10 cellular contexts compared by ENCODE assay signal in the genomic region with DNA sequence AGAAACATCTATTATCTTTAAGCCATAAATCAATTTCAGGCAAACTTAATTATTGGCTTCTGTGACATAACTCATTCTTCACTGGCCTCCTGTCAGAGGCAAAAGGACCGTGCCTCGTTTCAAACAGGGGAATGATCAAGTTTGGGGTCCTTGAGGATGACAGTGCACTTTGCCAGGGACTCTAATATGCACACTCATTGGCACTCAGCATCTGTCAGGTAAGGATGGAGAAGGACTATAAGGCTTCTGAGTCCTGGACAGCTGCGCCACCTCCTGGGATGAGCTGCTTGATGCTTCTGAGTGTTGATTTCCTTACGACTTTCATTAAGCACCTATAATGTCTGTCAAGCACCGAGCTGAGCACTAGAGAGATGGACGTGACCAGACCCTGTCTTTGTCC.
DNase-seq lines count a peak whose midpoint lies in the region; ATAC-seq lines count a peak whose summit lies in the region.
"Had no signal": no experiment of that assay in that cellular context is flagged by ENCODE, and none has a peak within 500 bp of the region (broad histone marks: within the 10 kb centered on the region; RNA-seq: fewer than 3 reads in every experiment).

No MANE protein-coding gene starts in this region.

- ATAC-seq in HG03097 (IDR thresholded peaks at IDR 0.05; ENCODE audit: low FRiP score, unreplicated experiment): no peak
- ATAC-seq in HG03108 (IDR thresholded peaks at IDR 0.05; ENCODE audit: unreplicated experiment): no peak
- ATAC-seq: stimulated activated naive CD8-positive, alpha-beta T cell treated with anti-CD3 and anti-CD28 coated beads, Interleukin-15, amount 100 ng/mL, for 72 hours had no signal

- peak; percentile 23 to 74 (median 32) for DNase-seq in NCI-H1417 (lab: John Stamatoyannopoulos, UW)
- DNase-seq in NCI-H1417 treated with DMSO at 0.1 percent for 48 hours (lab: John Stamatoyannopoulos, UW): no peak
- peak; percentile 2 for DNase-seq in HCEC 1CT
- peak; percentile 3 for DNase-seq in SHP77 treated with DMSO at 0.1 percent for 48 hours (lab: John Stamatoyannopoulos, UW)
- peak; percentile 27 for DNase-seq in left kidney (ENCODE audit: low read depth, low spot score)
- no peak for DNase-seq in GF-D8 (lab: John Stamatoyannopoulos, UW)
- DNase-seq: nucleus accumbens; stimulated activated naive CD8-positive, alpha-beta T cell treated with anti-CD3 and anti-CD28 coated beads, Interleukin-15, amount 100 ng/mL, for 72 hours had no signal

Comparison
In these comparisons a context has a peak if more than half of its experiments do, and no peak if none do; other contexts are left out.
1. DNase-seq: peak in NCI-H1417 (3 of 3), HCEC 1CT (single experiment), SHP77 treated with DMSO at 0.1 percent for 48 hours (single experiment) and left kidney (single experiment); none in NCI-H1417 treated with DMSO at 0.1 percent for 48 hours (single experiment) and GF-D8 (single experiment).